2 cellular contexts compared by ENCODE assay signal in the genomic region with DNA sequence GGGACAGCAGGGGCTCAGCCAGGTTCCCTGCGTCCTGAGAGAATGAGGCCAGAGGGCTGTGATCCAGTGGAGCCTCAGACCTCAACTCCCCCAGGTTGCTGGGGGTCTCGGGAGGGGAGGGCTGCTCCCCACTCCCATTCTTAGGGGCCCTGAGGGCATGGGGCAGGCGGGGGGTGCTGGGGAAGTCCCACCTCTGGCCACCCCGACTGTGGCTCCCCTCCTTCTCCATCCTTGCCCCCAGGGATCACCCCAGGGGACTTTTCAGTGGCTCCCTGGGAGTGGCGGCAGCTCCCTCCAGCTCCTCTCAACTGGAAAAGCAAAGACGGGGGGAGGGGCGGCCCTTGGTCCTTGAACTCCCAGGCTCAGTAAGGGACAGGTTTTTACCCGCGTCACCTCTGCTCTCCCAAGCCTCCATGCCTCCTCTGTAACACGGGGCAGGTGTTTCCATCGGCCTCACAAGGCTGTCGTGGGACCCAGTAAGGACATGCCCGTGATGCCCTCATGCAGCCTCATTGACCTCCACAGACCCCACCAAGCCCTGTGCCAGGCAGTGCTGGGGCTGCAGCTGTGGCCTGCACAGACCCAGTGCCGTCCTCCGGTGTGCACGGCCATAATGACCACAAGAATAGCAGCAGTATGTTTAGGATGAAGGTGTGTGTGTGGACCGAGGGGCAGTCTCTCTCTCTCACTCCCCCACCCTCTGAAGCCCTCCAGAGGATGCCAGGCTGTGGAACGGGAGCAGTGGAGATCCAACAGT.
TF ChIP-seq lines count a peak whose summit lies in the region.

No MANE protein-coding gene starts in this region.

TF ChIP-seq in HEK293, 187 proteins besides CTCF, POLR2A, EP300 and RAD21 (continued from another document):
- TF ChIP-seq, protein P1, sequence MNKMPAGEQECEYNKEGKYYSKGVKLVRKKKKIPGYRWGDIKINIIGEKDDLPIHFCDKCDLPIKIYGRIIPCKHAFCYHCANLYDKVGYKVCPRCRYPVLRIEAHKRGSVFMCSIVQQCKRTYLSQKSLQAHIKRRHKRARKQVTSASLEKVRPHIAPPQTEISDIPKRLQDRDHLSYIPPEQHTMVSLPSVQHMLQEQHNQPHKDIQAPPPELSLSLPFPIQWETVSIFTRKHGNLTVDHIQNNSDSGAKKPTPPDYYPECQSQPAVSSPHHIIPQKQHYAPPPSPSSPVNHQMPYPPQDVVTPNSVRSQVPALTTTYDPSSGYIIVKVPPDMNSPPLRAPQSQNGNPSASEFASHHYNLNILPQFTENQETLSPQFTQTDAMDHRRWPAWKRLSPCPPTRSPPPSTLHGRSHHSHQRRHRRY (tag by site-specific recombination; IDR thresholded peaks at IDR 0.05), result no peak
- TF ChIP-seq ZNF785 (tag by site-specific recombination; IDR thresholded peaks at IDR 0.05), result no peak
- no peak for TF ChIP-seq ZNF223 (tag by site-specific recombination; IDR thresholded peaks at IDR 0.05)

TF ChIP-seq in SK-N-SH, 30 proteins besides CTCF, POLR2A, EP300 and RAD21 (continued from another document):
- TF ChIP-seq, protein P2, sequence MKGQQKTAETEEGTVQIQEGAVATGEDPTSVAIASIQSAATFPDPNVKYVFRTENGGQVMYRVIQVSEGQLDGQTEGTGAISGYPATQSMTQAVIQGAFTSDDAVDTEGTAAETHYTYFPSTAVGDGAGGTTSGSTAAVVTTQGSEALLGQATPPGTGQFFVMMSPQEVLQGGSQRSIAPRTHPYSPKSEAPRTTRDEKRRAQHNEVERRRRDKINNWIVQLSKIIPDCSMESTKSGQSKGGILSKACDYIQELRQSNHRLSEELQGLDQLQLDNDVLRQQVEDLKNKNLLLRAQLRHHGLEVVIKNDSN (IDR thresholded peaks at IDR 0.05; ENCODE audit: borderline replicate concordance, low read depth), result no peak
- TF ChIP-seq RXRA (IDR thresholded peaks at IDR 0.05; ENCODE audit: borderline replicate concordance, low read depth) (no peak), GATA2 (CRISPR knock-in tag; IDR thresholded peaks at IDR 0.05) (no peak), FOXM1 (IDR thresholded peaks at IDR 0.05; ENCODE audit: low read depth) (no peak)
- TF ChIP-seq, protein P3, sequence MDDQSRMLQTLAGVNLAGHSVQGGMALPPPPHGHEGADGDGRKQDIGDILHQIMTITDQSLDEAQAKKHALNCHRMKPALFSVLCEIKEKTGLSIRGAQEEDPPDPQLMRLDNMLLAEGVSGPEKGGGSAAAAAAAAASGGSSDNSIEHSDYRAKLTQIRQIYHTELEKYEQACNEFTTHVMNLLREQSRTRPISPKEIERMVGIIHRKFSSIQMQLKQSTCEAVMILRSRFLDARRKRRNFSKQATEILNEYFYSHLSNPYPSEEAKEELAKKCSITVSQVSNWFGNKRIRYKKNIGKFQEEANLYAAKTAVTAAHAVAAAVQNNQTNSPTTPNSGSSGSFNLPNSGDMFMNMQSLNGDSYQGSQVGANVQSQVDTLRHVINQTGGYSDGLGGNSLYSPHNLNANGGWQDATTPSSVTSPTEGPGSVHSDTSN (IDR thresholded peaks at IDR 0.05), result no peak
- TF ChIP-seq, protein P4, sequence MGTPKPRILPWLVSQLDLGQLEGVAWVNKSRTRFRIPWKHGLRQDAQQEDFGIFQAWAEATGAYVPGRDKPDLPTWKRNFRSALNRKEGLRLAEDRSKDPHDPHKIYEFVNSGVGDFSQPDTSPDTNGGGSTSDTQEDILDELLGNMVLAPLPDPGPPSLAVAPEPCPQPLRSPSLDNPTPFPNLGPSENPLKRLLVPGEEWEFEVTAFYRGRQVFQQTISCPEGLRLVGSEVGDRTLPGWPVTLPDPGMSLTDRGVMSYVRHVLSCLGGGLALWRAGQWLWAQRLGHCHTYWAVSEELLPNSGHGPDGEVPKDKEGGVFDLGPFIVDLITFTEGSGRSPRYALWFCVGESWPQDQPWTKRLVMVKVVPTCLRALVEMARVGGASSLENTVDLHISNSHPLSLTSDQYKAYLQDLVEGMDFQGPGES (IDR thresholded peaks at IDR 0.05; ENCODE audit: low read depth, low read length), result no peak
